ENCODE assay signal across 27 cellular contexts in genomic region chr12:101806280-101806679, GRCh38.
"Had no signal": no experiment of that assay in that cellular context is flagged by ENCODE, and none has a peak within 500 bp of the region (broad histone marks: within the 10 kb centered on the region; RNA-seq: fewer than 3 reads in every experiment).

No MANE protein-coding gene starts in this region.

- H3K4me1 Mint-ChIP-seq: mesothelial cell of epicardium, neural crest cell had no signal

- H3K27ac Mint-ChIP-seq: activated CD4-positive, alpha-beta T cell treated with anti-CD3 and anti-CD28 coated beads for 36 hours; activated naive CD8-positive, alpha-beta T cell; mesothelial cell of epicardium; naive B cell; stimulated activated naive B cell treated with anti-CD40 and anti-IgM and Interleukin-4, amounts not matched to agents 10 μg/mL and 1 μg/mL and 100 μg/mL, for 72 hours; T-helper 2 cell treated with Interferon-gamma antibody and Interleukin-4, amounts not matched to agents 5 μg/mL and 100 μg/mL, for 36 hours had no signal

- H3K36me3 ChIP-seq: stomach, thyroid gland, upper lobe of left lung, vagina had no signal

- H3K9me3 Mint-ChIP-seq: mesothelial cell of epicardium; neural crest cell; T-helper 2 cell treated with Interferon-gamma antibody and Interleukin-4, amounts not matched to agents 5 μg/mL and 100 μg/mL, for 36 hours had no signal

- H3K4me1 ChIP-seq: parathyroid adenoma, thyroid gland, upper lobe of left lung, vagina had no signal

- H3K4me2 ChIP-seq: smooth muscle cell had no signal

- DNase-seq: activated CD4-positive, alpha-beta T cell treated with anti-CD3 and anti-CD28 coated beads for 36 hours; activated CD4-positive, CD25-positive, alpha-beta regulatory T cell; activated effector memory CD4-positive, alpha-beta T cell treated with Interleukin-2 at 50 U/mL for 16 hours; activated naive CD4-positive, alpha-beta T cell treated with Interleukin-2 at 50 U/mL for 16 hours; aorta; body of pancreas; effector CD8-positive, alpha-beta T cell; head of caudate nucleus; hippocampal formation; kidney; left colon; naive B cell; occipital lobe; psoas muscle; stimulated activated CD4-positive, alpha-beta T cell treated with anti-CD3 and anti-CD28 coated beads, Interleukin-1b, Interleukin-23, amount 100 ng/mL, for 48 hours; stimulated activated naive B cell treated with anti-CD40 and anti-IgM and Interleukin-4, amounts not matched to agents 10 μg/mL and 1 μg/mL and 100 μg/mL, for 72 hours; stomach; thyroid gland; upper lobe of left lung had no signal

- H3K9me3 ChIP-seq: body of pancreas, psoas muscle, stomach, thyroid gland, upper lobe of left lung, vagina had no signal

- H3K9ac ChIP-seq: parathyroid adenoma had no signal

- H3K27ac ChIP-seq: body of pancreas, parathyroid adenoma, psoas muscle, stomach, thyroid gland, upper lobe of left lung, vagina had no signal

- H2AFZ ChIP-seq: parathyroid adenoma had no signal

- ATAC-seq: activated CD4-positive, alpha-beta T cell treated with anti-CD3 and anti-CD28 coated beads for 36 hours; body of pancreas; left colon; psoas muscle; stimulated activated naive B cell treated with anti-CD40 and anti-IgM and Interleukin-4, amounts not matched to agents 10 μg/mL and 1 μg/mL and 100 μg/mL, for 72 hours had no signal

- H3K27me3 ChIP-seq: body of pancreas, stomach, thyroid gland, upper lobe of left lung, vagina had no signal

- H3K4me3 Mint-ChIP-seq: activated CD4-positive, alpha-beta T cell treated with anti-CD3 and anti-CD28 coated beads for 36 hours; activated naive CD8-positive, alpha-beta T cell; mesothelial cell of epicardium; naive B cell; neural crest cell; stimulated activated naive B cell treated with anti-CD40 and anti-IgM and Interleukin-4, amounts not matched to agents 10 μg/mL and 1 μg/mL and 100 μg/mL, for 72 hours; T-helper 2 cell treated with Interferon-gamma antibody and Interleukin-4, amounts not matched to agents 5 μg/mL and 100 μg/mL, for 36 hours had no signal

- H3K79me2 ChIP-seq: parathyroid adenoma had no signal

- FAIRE-seq: endometrium, kidney had no signal

- H3K4me3 ChIP-seq: body of pancreas, psoas muscle, smooth muscle cell, stomach, thyroid gland, upper lobe of left lung, vagina had no signal

- H3K27me3 Mint-ChIP-seq: activated CD4-positive, alpha-beta T cell treated with anti-CD3 and anti-CD28 coated beads for 36 hours; activated naive CD8-positive, alpha-beta T cell; naive B cell; stimulated activated naive B cell treated with anti-CD40 and anti-IgM and Interleukin-4, amounts not matched to agents 10 μg/mL and 1 μg/mL and 100 μg/mL, for 72 hours had no signal
